9 cellular contexts compared by ENCODE assay signal in genomic region chr12:98513379-98514318, GRCh38. TPM values are rescaled to one million over a fixed set of nuclear protein-coding genes. Genes with fewer than 3 reads are reported as not detected.
DNase-seq lines count a peak whose midpoint lies in the region; FAIRE-seq and TF ChIP-seq lines count a peak whose summit lies in the region.
"Had no signal": no experiment of that assay in that cellular context is flagged by ENCODE, and none has a peak within 500 bp of the region (broad histone marks: within the 10 kb centered on the region; RNA-seq: fewer than 3 reads in every experiment).

No MANE protein-coding gene starts in this region.

- H2AFZ ChIP-seq in OCI-LY7 (ENCODE audit: low read length): no peak overlapping the region
- no peak overlapping the region for H2AFZ ChIP-seq in endothelial cell of umbilical vein (ENCODE audit: low read depth, low read length)

- H3K9me1 ChIP-seq in endothelial cell of umbilical vein (replicated peaks; ENCODE audit: control insufficient read depth, extremely low read depth, insufficient read depth, low read length): no peaks in the 10 kb centered on the region

- peaks cover 15% of the 10 kb centered on the region for H3K4me1 ChIP-seq in OCI-LY7 (ENCODE audit: insufficient read depth, low read length, poor library complexity, severe bottlenecking)
- H3K4me1 ChIP-seq in endothelial cell of umbilical vein (ENCODE audit: control insufficient read depth, extremely low read depth, insufficient read depth, low read length): peaks cover 14% of the 10 kb centered on the region
- peaks cover 4 to 14% (median 9%) of the 10 kb centered on the region in 3 donors for H3K4me1 ChIP-seq in skeletal muscle tissue (ENCODE audit: control insufficient read depth in 3 of 3, insufficient read depth in 3 of 3, low read length in 3 of 3)

- DNase-seq in DMS79 treated with DMSO at 0.1 percent for 48 hours (lab: John Stamatoyannopoulos, UW) (peak; percentile 49), DMS79 (lab: John Stamatoyannopoulos, UW) (no peak), OCI-LY7 (ENCODE audit: low spot score) (peak; percentile 69), endothelial cell of umbilical vein (ENCODE audit: low read depth, low spot score) (no peak), NCI-H1048 (lab: John Stamatoyannopoulos, UW) (no peak), NCI-H1092 (lab: John Stamatoyannopoulos, UW) (no peak), NCI-H1694 (lab: John Stamatoyannopoulos, UW) (no peak)

- H3K27ac ChIP-seq in OCI-LY7 (ENCODE audit: low read depth, low read length, poor library complexity, severe bottlenecking): peak overlapping the region; percentile 99
- peak overlapping the region; percentile 85 for H3K27ac ChIP-seq in endothelial cell of umbilical vein (ENCODE audit: insufficient read depth, low read depth, low read length)
- peak overlapping the region; percentile 12 for H3K27ac ChIP-seq in skeletal muscle tissue (ENCODE audit: low read depth, low read length)

- H3K4me2 ChIP-seq in OCI-LY7 (ENCODE audit: low read length) (peak overlapping the region; percentile 93), endothelial cell of umbilical vein (ENCODE audit: insufficient read depth, low read length) (peak overlapping the region; percentile 100)

- H3K36me3 ChIP-seq in OCI-LY7 (ENCODE audit: insufficient read depth, low read length) (peaks cover 50% of the 10 kb centered on the region), endothelial cell of umbilical vein (ENCODE audit: control insufficient read depth in 2 of 2, extremely low read depth in 1 of 2, insufficient read depth in 2 of 2, low read length in 2 of 2) (no peaks in the 10 kb centered on the region), skeletal muscle tissue (ENCODE audit: control insufficient read depth in 3 of 3, insufficient read depth in 3 of 3, low read length in 3 of 3) (no peaks in the 10 kb centered on the region)

- intact Hi-C loops in OCI-LY7 (cut with micrococcal nuclease; ENCODE audit: unreplicated experiment): loop anchor here (10.0 kb wide), 1 partner anchor 1091 kb away; no protein-coding TSS in a partner anchor
- intact Hi-C loops in endothelial cell of umbilical vein (cut with micrococcal nuclease): no loop called here

- peak overlapping the region; percentile 94 for H3K9ac ChIP-seq in endothelial cell of umbilical vein (replicated peaks; ENCODE audit: extremely low read depth, insufficient read depth, low read length)
- H3K9ac ChIP-seq in skeletal muscle tissue (ENCODE audit: low read depth in 1 of 3, low read length in 3 of 3): peak overlapping the region in 1 of 3 donors; percentile 99

- FAIRE-seq in endothelial cell of umbilical vein (lab: Jason Lieb, UNC): no peak
- FAIRE-seq: A204.1 had no signal

- BruUV-seq in OCI-LY7 (replicated peaks; lab: Mats Ljungman, UMichigan): no TSS peak
- BruUV-seq in endothelial cell of umbilical vein (replicated peaks; lab: Mats Ljungman, UMichigan): no TSS peak

- POLR2A ChIA-PET in OCI-LY7 (lab: Charles Lee) (interaction anchor here (0.6 to 5.6 kb wide), 9 partner anchors 8 to 240 kb away, joined by 3 to 64 read pairs (median 5); no protein-coding TSS in a partner anchor), endothelial cell of umbilical vein (lab: Charles Lee) (interaction anchor here (1.2 to 1.7 kb wide), 2 partner anchors 9 to 80 kb away, joined by 3 to 9 read pairs; partner anchors contain the start of gene SLC25A3)

- H3K27me3 ChIP-seq in endothelial cell of umbilical vein (ENCODE audit: control insufficient read depth in 2 of 2, insufficient read depth in 2 of 2, low read length in 2 of 2): no peaks in the 10 kb centered on the region
- H3K27me3 ChIP-seq in skeletal muscle tissue (ENCODE audit: control insufficient read depth in 3 of 3, insufficient read depth in 3 of 3, low read length in 3 of 3): no peaks in the 10 kb centered on the region

- dilution Hi-C loops in endothelial cell of umbilical vein (cut with MboI; ENCODE audit: extremely low pct_ligation_motif_present, low sequenced_read_pairs): no loop called here

- no peaks in the 10 kb centered on the region for H3K9me3 ChIP-seq in OCI-LY7 (ENCODE audit: low read length)
- no peaks in the 10 kb centered on the region for H3K9me3 ChIP-seq in endothelial cell of umbilical vein (replicated peaks; ENCODE audit: control insufficient read depth, insufficient read depth, low read length)
- no peaks in the 10 kb centered on the region for H3K9me3 ChIP-seq in skeletal muscle tissue (ENCODE audit: control insufficient read depth in 3 of 3, low read length in 3 of 3)

- H3K9me2 ChIP-seq in OCI-LY7 (ENCODE audit: insufficient read depth, low read length): no peaks in the 10 kb centered on the region

- TF ChIP-seq CTCF in OCI-LY7 (conservative IDR thresholded peaks at IDR 0.05; ENCODE audit: low read length) (no peak), endothelial cell of umbilical vein (IDR thresholded peaks at IDR 0.05; ENCODE audit: extremely low read depth in 1 of 2, insufficient read depth in 1 of 2, low read depth in 1 of 2, low read length in 2 of 2) (no peak)

- H4K20me1 ChIP-seq in OCI-LY7 (ENCODE audit: insufficient read depth, low read length) (peaks cover 7% of the 10 kb centered on the region; the same call in 1 of the 2 replicates), endothelial cell of umbilical vein (replicated peaks; ENCODE audit: control insufficient read depth, extremely low read depth, insufficient read depth, low read length) (no peaks in the 10 kb centered on the region)

- H3K4me3 ChIP-seq in OCI-LY7 (ENCODE audit: low read depth, low read length, poor library complexity, severe bottlenecking) (peak overlapping the region; percentile 77), endothelial cell of umbilical vein (replicated peaks in 1 of 3; ENCODE audit: insufficient read depth in 1 of 3, low read depth in 1 of 3, low read length in 3 of 3) (peak overlapping the region in 1 of 3 experiments; percentile 99), skeletal muscle tissue (ENCODE audit: low read length in 3 of 3) (peak overlapping the region in 2 of 3 donors; percentile 82 to 98)

- H3K79me2 ChIP-seq in OCI-LY7 (ENCODE audit: insufficient read depth, low read depth, low read length) (peaks cover 49% of the 10 kb centered on the region), endothelial cell of umbilical vein (ENCODE audit: control insufficient read depth, insufficient read depth, low read length) (peaks cover 46% of the 10 kb centered on the region)

- no peak for TF ChIP-seq POLR2A in endothelial cell of umbilical vein (IDR thresholded peaks at IDR 0.05; ENCODE audit: low read depth, low read length)

- CTCF ChIA-PET in OCI-LY7 (lab: Charles Lee; ENCODE audit: unreplicated experiment) (interaction anchor here (0.8 kb wide), 1 partner anchor 22 kb away, joined by 4 read pairs; no protein-coding TSS in a partner anchor), endothelial cell of umbilical vein (lab: Charles Lee) (interaction anchor here (0.8 to 5.4 kb wide), 12 partner anchors 10 to 97 kb away, joined by 3 to 63 read pairs (median 4); no protein-coding TSS in a partner anchor)

TF ChIP-seq in endothelial cell of umbilical vein, 7 proteins besides CTCF, POLR2A, EP300 and RAD21:
- TF ChIP-seq MAX (IDR thresholded peaks at IDR 0.05; ENCODE audit: insufficient read depth, insufficient read length) (no peak), MYC (IDR thresholded peaks at IDR 0.05; ENCODE audit: low read depth, low read length) (no peak), EZH2 (IDR thresholded peaks at IDR 0.05; ENCODE audit: borderline replicate concordance, low read depth, low read length, severe bottlenecking) (no peak), FOS (IDR thresholded peaks at IDR 0.05; ENCODE audit: borderline replicate concordance, insufficient read depth, low read length) (no peak), JUN (IDR thresholded peaks at IDR 0.05; ENCODE audit: borderline replicate concordance, insufficient read depth, insufficient read length, low read depth) (no peak), GATA2 (IDR thresholded peaks at IDR 0.05; ENCODE audit: insufficient read depth, insufficient read length, low read depth, low read length) (no peak), POLR2AphosphoS5 (IDR thresholded peaks at IDR 0.05; ENCODE audit: insufficient read depth, low read depth, low read length) (no peak)

RNA-seq across cellular contexts. Expression of gene TMPO, which starts 1.7 kb away (rescaled TPM):
- total RNA-seq in OCI-LY7 (2014; rRNA removed; shearing (Covaris generic)): 377 and 402 TPM in 2 replicates
- total RNA-seq in OCI-LY7 (2022) (389 and 436 TPM in 2 replicates), endothelial cell of umbilical vein (139 and 150 TPM in 2 replicates), skeletal muscle tissue (65.8 TPM)
- 19.5 and 27.8 TPM in 2 replicates for polyA plus RNA-seq in endothelial cell of umbilical vein
- polyA plus RNA-seq in endothelial cell of umbilical vein (2011; cell fraction: cytosol; rRNA removed): 40.8 and 43.5 TPM in 2 replicates
- polyA plus RNA-seq in endothelial cell of umbilical vein (2011; cell fraction: nucleus; rRNA removed): 44.9 and 71.1 TPM in 2 replicates
- polyA plus RNA-seq in endothelial cell of umbilical vein (2012): 40.5 and 82.5 TPM in 2 replicates
- polyA minus RNA-seq in endothelial cell of umbilical vein: 28.6 and 31.0 TPM in 2 replicates
- polyA minus RNA-seq in endothelial cell of umbilical vein (2011; cell fraction: cytosol; rRNA and poly(A)+ RNA removed): 121 TPM
- polyA minus RNA-seq in endothelial cell of umbilical vein (2011; cell fraction: nucleus; rRNA and poly(A)+ RNA removed): 54.9 and 69.5 TPM in 2 replicates

Comparison
In these comparisons a context has a peak if more than half of its experiments do, and no peak if none do; other contexts are left out.
1. DNase-seq: peak in DMS79 treated with DMSO at 0.1 percent for 48 hours (single experiment) and OCI-LY7 (single experiment); none in DMS79 (single experiment), endothelial cell of umbilical vein (single experiment), NCI-H1048 (single experiment), NCI-H1092 (single experiment) and NCI-H1694 (single experiment).
2. H3K27ac ChIP-seq: peak in every context shown above with its lines; median percentile 99 in OCI-LY7; 85 in endothelial cell of umbilical vein; 12 in skeletal muscle tissue.